In the genomic region with DNA sequence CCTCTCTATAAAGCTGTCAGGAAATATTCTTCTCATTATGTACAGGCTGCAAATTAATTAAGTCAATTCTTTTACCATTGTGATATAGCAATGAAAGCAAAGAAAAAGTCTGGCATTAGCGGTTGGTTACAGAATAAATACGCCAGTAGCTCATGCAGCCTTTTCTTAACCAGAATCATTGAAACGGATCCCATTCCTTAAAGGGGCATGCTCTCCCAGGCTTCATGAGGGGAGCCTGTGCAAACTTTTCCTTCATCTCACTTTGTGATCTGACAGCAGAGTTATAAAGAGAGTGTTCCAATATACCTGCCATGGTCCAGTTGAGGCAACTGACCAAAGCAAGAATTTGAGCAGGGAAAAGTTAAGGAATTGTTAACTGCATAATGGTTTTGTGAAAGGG, we compare ENCODE assay signal across 2 cellular contexts.
TF ChIP-seq lines count a peak whose summit lies in the region.

No MANE protein-coding gene starts in this region.

TF ChIP-seq in HCT116, 20 proteins besides CTCF, POLR2A, EP300 and RAD21:
- no peak for TF ChIP-seq EZH2phosphoT487 (IDR thresholded peaks at IDR 0.05; ENCODE audit: borderline replicate concordance)
- TF ChIP-seq, protein P1, sequence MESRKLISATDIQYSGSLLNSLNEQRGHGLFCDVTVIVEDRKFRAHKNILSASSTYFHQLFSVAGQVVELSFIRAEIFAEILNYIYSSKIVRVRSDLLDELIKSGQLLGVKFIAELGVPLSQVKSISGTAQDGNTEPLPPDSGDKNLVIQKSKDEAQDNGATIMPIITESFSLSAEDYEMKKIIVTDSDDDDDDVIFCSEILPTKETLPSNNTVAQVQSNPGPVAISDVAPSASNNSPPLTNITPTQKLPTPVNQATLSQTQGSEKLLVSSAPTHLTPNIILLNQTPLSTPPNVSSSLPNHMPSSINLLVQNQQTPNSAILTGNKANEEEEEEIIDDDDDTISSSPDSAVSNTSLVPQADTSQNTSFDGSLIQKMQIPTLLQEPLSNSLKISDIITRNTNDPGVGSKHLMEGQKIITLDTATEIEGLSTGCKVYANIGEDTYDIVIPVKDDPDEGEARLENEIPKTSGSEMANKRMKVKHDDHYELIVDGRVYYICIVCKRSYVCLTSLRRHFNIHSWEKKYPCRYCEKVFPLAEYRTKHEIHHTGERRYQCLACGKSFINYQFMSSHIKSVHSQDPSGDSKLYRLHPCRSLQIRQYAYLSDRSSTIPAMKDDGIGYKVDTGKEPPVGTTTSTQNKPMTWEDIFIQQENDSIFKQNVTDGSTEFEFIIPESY (IDR thresholded peaks at IDR 0.05; ENCODE audit: extremely low read depth, insufficient replicate concordance, low read length): no peak

TF ChIP-seq in H1, 55 proteins besides CTCF, POLR2A, EP300 and RAD21:
- TF ChIP-seq CEBPB (IDR thresholded peaks at IDR 0.05; ENCODE audit: low read depth, low read length) (no peak), HDAC2 (IDR thresholded peaks at IDR 0.05; ENCODE audit: borderline replicate concordance in 1 of 2, low read depth in 2 of 2, low read length in 2 of 2) (no peak), PHF8 (conservative IDR thresholded peaks at IDR 0.05; ENCODE audit: low read depth, low read length) (no peak)
